18 cellular contexts compared by ENCODE assay signal in genomic region chr1:194598098-194598497, GRCh38.
DNase-seq lines count a peak whose midpoint lies in the region; ATAC-seq and TF ChIP-seq lines count a peak whose summit lies in the region.
"Had no signal": no experiment of that assay in that cellular context is flagged by ENCODE, and none has a peak within 500 bp of the region (broad histone marks: within the 10 kb centered on the region; RNA-seq: fewer than 3 reads in every experiment).

No MANE protein-coding gene starts in this region.

- no peak overlapping the region for H3K27ac ChIP-seq in left ventricle myocardium inferior (replicated peaks)
- no peak overlapping the region for H3K27ac ChIP-seq in OCI-LY3 (ENCODE audit: low read length)
- H3K27ac ChIP-seq in mesendoderm (ENCODE audit: low read depth, low read length) = no peak overlapping the region
- H3K27ac ChIP-seq: C4-2B, PC-9, RWPE1, SJCRH30 had no signal

- H3K27me3 Mint-ChIP-seq in stimulated activated memory B cell treated with anti-CD40 and anti-IgM and Interleukin-4, amounts not matched to agents 10 μg/mL and 1 μg/mL and 100 μg/mL, for 72 hours = no peaks in the 10 kb centered on the region

- H3K4me2 ChIP-seq in OCI-LY3 (ENCODE audit: low read length) (no peak overlapping the region), mesendoderm (ENCODE audit: low read length) (no peak overlapping the region)
- H3K4me2 ChIP-seq: PC-9 had no signal

- H3K36me3 ChIP-seq in left ventricle myocardium inferior (no peaks in the 10 kb centered on the region), OCI-LY3 (replicated peaks; ENCODE audit: low read depth, low read length) (no peaks in the 10 kb centered on the region), mesendoderm (ENCODE audit: control insufficient read depth, insufficient read depth, low read length) (no peaks in the 10 kb centered on the region)
- H3K36me3 ChIP-seq: SJCRH30 had no signal

- no peak overlapping the region for H3K27ac Mint-ChIP-seq in stimulated activated memory B cell treated with anti-CD40 and anti-IgM and Interleukin-4, amounts not matched to agents 10 μg/mL and 1 μg/mL and 100 μg/mL, for 72 hours

- no peak overlapping the region for H3K23ac ChIP-seq in mesendoderm (ENCODE audit: low read length)

- H4K5ac ChIP-seq in mesendoderm (ENCODE audit: low read length) = no peak overlapping the region

- H3K27me3 ChIP-seq in left ventricle myocardium inferior (ENCODE audit: low read depth) (no peaks in the 10 kb centered on the region), OCI-LY3 (ENCODE audit: low read depth, low read length) (no peaks in the 10 kb centered on the region), mesendoderm (ENCODE audit: insufficient read depth, low read length, poor library complexity) (no peaks in the 10 kb centered on the region)
- H3K27me3 ChIP-seq: SJCRH30 had no signal

- no peak overlapping the region for H2AK5ac ChIP-seq in mesendoderm (ENCODE audit: low read length)

- H3K56ac ChIP-seq in mesendoderm (ENCODE audit: low read length) = no peak overlapping the region

- no peak overlapping the region for H3K18ac ChIP-seq in mesendoderm (ENCODE audit: low read length)

- H4K20me1 ChIP-seq in OCI-LY3 (ENCODE audit: insufficient read depth, low read length) = no peaks in the 10 kb centered on the region

- H3K9me3 ChIP-seq in left ventricle myocardium inferior (replicated peaks) = no peaks in the 10 kb centered on the region
- no peaks in the 10 kb centered on the region for H3K9me3 ChIP-seq in OCI-LY3 (ENCODE audit: insufficient read depth, low read length)
- H3K9me3 ChIP-seq: SJCRH30 had no signal

- H2BK5ac ChIP-seq in mesendoderm (ENCODE audit: low read length) = no peak overlapping the region

- TF ChIP-seq CTCF in left ventricle myocardium inferior (IDR thresholded peaks at IDR 0.05; ENCODE audit: borderline replicate concordance) = no peak
- TF ChIP-seq CTCF in OCI-LY3 (IDR thresholded peaks at IDR 0.05; ENCODE audit: low read depth, low read length) = no peak
- TF ChIP-seq CTCF in omental fat pad (IDR thresholded peaks at IDR 0.05) = no peak

- 0 out of 2 replicates have a peak overlapping the region, but pooled peaks have one; percentile 49 for H2AFZ ChIP-seq in OCI-LY3 (ENCODE audit: low read depth, low read length)
- H2AFZ ChIP-seq: PC-9 had no signal

- DNase-seq in left ventricle myocardium superior (peak; percentile 29), left ventricle myocardium inferior (no peak), mesendoderm (peak; percentile 0), NCI-H226 (no peak), omental fat pad (ENCODE audit: low spot score) (no peak)
- DNase-seq: ACHN, DMS79, MV-4-11, NCI-H1694 treated with DMSO at 0.1 percent for 48 hours, NCI-H446 treated with DMSO at 0.1 percent for 48 hours, NCI-H774, PC-9, SJCRH30 had no signal

- whole genome bisulfite sequencing in mesendoderm (ENCODE audit: extremely low coverage, insufficient coverage, low lambda C conversion rate) = no CpG with 5 or more reads among the region's 1 CpG

- H4K8ac ChIP-seq in mesendoderm (ENCODE audit: low read depth, low read length) = no peak overlapping the region

- H3K4me1 Mint-ChIP-seq in stimulated activated memory B cell treated with anti-CD40 and anti-IgM and Interleukin-4, amounts not matched to agents 10 μg/mL and 1 μg/mL and 100 μg/mL, for 72 hours = no peaks in the 10 kb centered on the region

- ATAC-seq in left ventricle myocardium superior (peak; percentile 38), omental fat pad (ENCODE audit: low FRiP score) (no peak)
- ATAC-seq in stimulated activated memory B cell treated with anti-CD40 and anti-IgM and Interleukin-4, amounts not matched to agents 10 μg/mL and 1 μg/mL and 100 μg/mL, for 72 hours = no peak
- ATAC-seq: K562 had no signal

- H3K4me3 Mint-ChIP-seq in stimulated activated memory B cell treated with anti-CD40 and anti-IgM and Interleukin-4, amounts not matched to agents 10 μg/mL and 1 μg/mL and 100 μg/mL, for 72 hours = no peak overlapping the region

- H3K36me3 Mint-ChIP-seq in stimulated activated memory B cell treated with anti-CD40 and anti-IgM and Interleukin-4, amounts not matched to agents 10 μg/mL and 1 μg/mL and 100 μg/mL, for 72 hours = no peaks in the 10 kb centered on the region

- H2BK120ac ChIP-seq in mesendoderm (ENCODE audit: low read depth, low read length) = no peak overlapping the region

- intact Hi-C loops in left ventricle myocardium superior (cut with micrococcal nuclease) = no loop called here
- intact Hi-C loops in left ventricle myocardium inferior (cut with micrococcal nuclease) = no loop called here

- H2BK15ac ChIP-seq in mesendoderm (replicated peaks; ENCODE audit: low read depth) = no peak overlapping the region

- H3K4me3 ChIP-seq in left ventricle myocardium inferior (no peak overlapping the region), OCI-LY3 (ENCODE audit: low read length) (no peak overlapping the region), mesendoderm (ENCODE audit: low read length) (no peak overlapping the region)
- H3K4me3 ChIP-seq: K562, PC-9, SJCRH30 had no signal

- H3K9me3 Mint-ChIP-seq in stimulated activated memory B cell treated with anti-CD40 and anti-IgM and Interleukin-4, amounts not matched to agents 10 μg/mL and 1 μg/mL and 100 μg/mL, for 72 hours = no peaks in the 10 kb centered on the region

- H3K4me1 ChIP-seq in left ventricle myocardium inferior (no peaks in the 10 kb centered on the region), OCI-LY3 (ENCODE audit: low read length) (no peaks in the 10 kb centered on the region), mesendoderm (ENCODE audit: control insufficient read depth, low read depth, low read length) (no peaks in the 10 kb centered on the region)
- H3K4me1 ChIP-seq: SJCRH30 had no signal

- H3K79me2 ChIP-seq in OCI-LY3 (ENCODE audit: low read length) (no peaks in the 10 kb centered on the region), mesendoderm (ENCODE audit: control insufficient read depth, insufficient read depth, low read length) (no peaks in the 10 kb centered on the region)

- H3K9ac ChIP-seq in OCI-LY3 (ENCODE audit: low read length) = no peak overlapping the region
- H3K9ac ChIP-seq in mesendoderm (ENCODE audit: low read length) = no peak overlapping the region

- H3K4ac ChIP-seq in mesendoderm (ENCODE audit: low read depth, low read length) = no peak overlapping the region

- H3K79me1 ChIP-seq in mesendoderm (ENCODE audit: low read length) = no peaks in the 10 kb centered on the region

Comparison
In these comparisons a context has a peak if more than half of its experiments do, and no peak if none do; other contexts are left out.
1. DNase-seq: peak in left ventricle myocardium superior (single experiment) and mesendoderm (single experiment); none in left ventricle myocardium inferior (single experiment), NCI-H226 (single experiment) and omental fat pad (single experiment).